Comparison of ENCODE assay signal across 1 cellular context in the genomic region with DNA sequence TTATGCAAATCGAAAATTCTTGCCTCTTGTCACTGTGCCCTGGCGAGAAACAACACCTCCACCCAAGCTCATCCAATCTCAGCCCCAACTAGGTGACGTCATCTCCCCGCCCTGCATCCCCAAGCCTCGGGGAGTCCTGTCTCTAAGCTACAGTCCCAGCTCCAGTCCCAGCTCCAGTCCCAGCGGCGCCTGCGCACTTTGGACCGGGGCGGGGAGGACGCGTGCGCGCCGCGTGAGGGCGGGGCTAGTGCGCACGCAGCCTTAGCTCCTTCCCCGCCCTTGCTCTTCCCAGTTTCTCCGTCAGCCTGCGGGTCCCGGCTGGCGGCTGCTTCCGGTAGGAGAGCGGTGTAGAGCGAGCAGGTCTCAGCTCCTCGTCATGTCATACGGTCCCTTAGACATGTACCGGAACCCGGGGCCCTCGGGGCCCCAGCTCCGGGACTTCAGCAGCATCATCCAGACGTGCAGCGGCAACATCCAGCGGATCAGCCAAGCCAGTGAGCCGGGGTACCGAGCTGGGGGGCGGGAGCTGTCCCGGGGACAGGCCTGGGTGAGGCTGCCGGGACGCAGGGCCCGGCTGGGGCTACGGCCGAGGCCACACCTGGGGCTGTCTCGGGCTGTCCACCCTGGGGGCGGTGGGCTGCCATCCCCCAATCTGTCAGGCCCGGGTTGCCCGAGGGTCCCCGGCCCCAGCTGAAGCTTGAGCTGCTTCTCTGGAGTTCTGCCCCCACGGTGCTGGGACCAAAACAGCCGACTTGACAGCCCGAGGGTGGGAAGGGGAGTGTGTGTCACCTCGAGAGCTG.
TF ChIP-seq lines count a peak whose summit lies in the region.

A gene (plus strand): TSS at position 288 of the 800 bp plus-strand sequence. CDS start 89 bp downstream, at position 377.

TF ChIP-seq in K562, 482 proteins besides CTCF, POLR2A, EP300 and RAD21 (continued from another document and continues in another):
- TF ChIP-seq, protein P1, sequence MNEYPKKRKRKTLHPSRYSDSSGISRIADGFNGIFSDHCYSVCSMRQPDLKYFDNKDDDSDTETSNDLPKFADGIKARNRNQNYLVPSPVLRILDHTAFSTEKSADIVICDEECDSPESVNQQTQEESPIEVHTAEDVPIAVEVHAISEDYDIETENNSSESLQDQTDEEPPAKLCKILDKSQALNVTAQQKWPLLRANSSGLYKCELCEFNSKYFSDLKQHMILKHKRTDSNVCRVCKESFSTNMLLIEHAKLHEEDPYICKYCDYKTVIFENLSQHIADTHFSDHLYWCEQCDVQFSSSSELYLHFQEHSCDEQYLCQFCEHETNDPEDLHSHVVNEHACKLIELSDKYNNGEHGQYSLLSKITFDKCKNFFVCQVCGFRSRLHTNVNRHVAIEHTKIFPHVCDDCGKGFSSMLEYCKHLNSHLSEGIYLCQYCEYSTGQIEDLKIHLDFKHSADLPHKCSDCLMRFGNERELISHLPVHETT (CRISPR knock-in tag; conservative IDR thresholded peaks at IDR 0.05 in 1 of 2, IDR thresholded peaks at IDR 0.05 in 1 of 2): peak in 1 of 2 experiments; percentile 75; a peak in 1 of 4 replicates
- TF ChIP-seq, protein P2, sequence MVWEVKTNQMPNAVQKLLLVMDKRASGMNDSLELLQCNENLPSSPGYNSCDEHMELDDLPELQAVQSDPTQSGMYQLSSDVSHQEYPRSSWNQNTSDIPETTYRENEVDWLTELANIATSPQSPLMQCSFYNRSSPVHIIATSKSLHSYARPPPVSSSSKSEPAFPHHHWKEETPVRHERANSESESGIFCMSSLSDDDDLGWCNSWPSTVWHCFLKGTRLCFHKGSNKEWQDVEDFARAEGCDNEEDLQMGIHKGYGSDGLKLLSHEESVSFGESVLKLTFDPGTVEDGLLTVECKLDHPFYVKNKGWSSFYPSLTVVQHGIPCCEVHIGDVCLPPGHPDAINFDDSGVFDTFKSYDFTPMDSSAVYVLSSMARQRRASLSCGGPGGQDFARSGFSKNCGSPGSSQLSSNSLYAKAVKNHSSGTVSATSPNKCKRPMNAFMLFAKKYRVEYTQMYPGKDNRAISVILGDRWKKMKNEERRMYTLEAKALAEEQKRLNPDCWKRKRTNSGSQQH (CRISPR knock-in tag; IDR thresholded peaks at IDR 0.05): no peak
- TF ChIP-seq U2AF1 (optimal IDR thresholded peaks at IDR 0.05; ENCODE audit: low read depth, low read length) (no peak), ELF4 (CRISPR knock-in tag; IDR thresholded peaks at IDR 0.05) (0 out of 2 replicates have a peak, but pooled peaks have one; percentile 8), GTF2A2 (tag; IDR thresholded peaks at IDR 0.05) (no peak), ZKSCAN1 (IDR thresholded peaks at IDR 0.05; ENCODE audit: low read depth, low read length) (peak; percentile 56; the same call in 1 of the 2 replicates), ZBED1 (IDR thresholded peaks at IDR 0.05) (no peak), ZNF79 (CRISPR knock-in tag; IDR thresholded peaks at IDR 0.05; ENCODE audit: low read depth) (no peak), HDAC3 (IDR thresholded peaks at IDR 0.05; ENCODE audit: borderline replicate concordance, partially characterized antibody) (no peak), KHSRP (IDR thresholded peaks at IDR 0.05) (0 out of 2 replicates have a peak, but pooled peaks have one; percentile 4), ZNF584 (CRISPR knock-in tag; IDR thresholded peaks at IDR 0.05; ENCODE audit: low read depth) (peak; percentile 61; the same call in 1 of the 2 replicates), STAG1 (CRISPR knock-in tag; IDR thresholded peaks at IDR 0.05; ENCODE audit: borderline replicate concordance) (no peak), PML (IDR thresholded peaks at IDR 0.05; ENCODE audit: low read length) (peak; percentile 64; the same call in 1 of the 2 replicates), ESRRB (CRISPR knock-in tag; IDR thresholded peaks at IDR 0.05; ENCODE audit: borderline replicate concordance) (no peak), ESRRA (IDR thresholded peaks at IDR 0.05; ENCODE audit: borderline replicate concordance, low read depth) (no peak; the same call in 1 of the 2 replicates), TAL1 (IDR thresholded peaks at IDR 0.05) (no peak), GATAD2B (IDR thresholded peaks at IDR 0.05; ENCODE audit: borderline replicate concordance) (no peak), PHTF2 (CRISPR knock-in tag; IDR thresholded peaks at IDR 0.05) (no peak), ZNF354B (CRISPR knock-in tag; IDR thresholded peaks at IDR 0.05) (no peak), NFIC (IDR thresholded peaks at IDR 0.05) (no peak), ZBTB17 (CRISPR knock-in tag; IDR thresholded peaks at IDR 0.05) (0 out of 2 replicates have a peak, but pooled peaks have one; percentile 76), TARDBP (IDR thresholded peaks at IDR 0.05) (0 out of 2 replicates have a peak, but pooled peaks have one; percentile 69), SMAD1 (IDR thresholded peaks at IDR 0.05; ENCODE audit: low read depth, low read length, partially characterized antibody) (peak; percentile 47), XRCC5 (IDR thresholded peaks at IDR 0.05; ENCODE audit: low read depth, low read length) (no peak), HNRNPK (IDR thresholded peaks at IDR 0.05; ENCODE audit: low read depth, low read length, poor library complexity, severe bottlenecking) (no peak), NUFIP1 (IDR thresholded peaks at IDR 0.05; ENCODE audit: partially characterized antibody) (no peak), HCFC1 (IDR thresholded peaks at IDR 0.05; ENCODE audit: low read depth, low read length) (peak; percentile 13; the same call in 1 of the 2 replicates), KDM4B (IDR thresholded peaks at IDR 0.05; ENCODE audit: borderline replicate concordance in 2 of 2, low read depth in 1 of 2) (peak in 1 of 2 experiments; percentile 58; a peak in 1 of 4 replicates), ZNF175 (CRISPR knock-in tag; IDR thresholded peaks at IDR 0.05; ENCODE audit: low read depth) (no peak; the same call in 1 of the 2 replicates), TCF3 (CRISPR knock-in tag; IDR thresholded peaks at IDR 0.05) (no peak), ZNF583 (CRISPR knock-in tag; IDR thresholded peaks at IDR 0.05) (no peak), ATF1 (CRISPR knock-in tag; IDR thresholded peaks at IDR 0.05) (peak; percentile 58), ATF1 (tag; IDR thresholded peaks at IDR 0.05) (peak; percentile 96), ZFP36 (IDR thresholded peaks at IDR 0.05; ENCODE audit: low read depth, low read length, partially characterized antibody) (no peak), BMI1 (IDR thresholded peaks at IDR 0.05; ENCODE audit: low read length) (peak; percentile 74; the same call in 1 of the 2 replicates), PTTG1 (tag; IDR thresholded peaks at IDR 0.05; ENCODE audit: low read depth) (no peak), RBM22 (IDR thresholded peaks at IDR 0.05; ENCODE audit: low read depth, low read length, poor library complexity, severe bottlenecking) (no peak), SNRNP70 (optimal IDR thresholded peaks at IDR 0.05; ENCODE audit: low read depth, low read length) (no peak), ZSCAN29 (IDR thresholded peaks at IDR 0.05) (no peak), ZNF311 (CRISPR knock-in tag; IDR thresholded peaks at IDR 0.05) (no peak), NBN (IDR thresholded peaks at IDR 0.05; ENCODE audit: low read depth) (0 out of 2 replicates have a peak, but pooled peaks have one; percentile 45), MCM5 (IDR thresholded peaks at IDR 0.05; ENCODE audit: low read depth) (no peak), ETV6 (IDR thresholded peaks at IDR 0.05; ENCODE audit: borderline replicate concordance in 1 of 2, low read depth in 2 of 2, low read length in 1 of 2) (no peak; a peak in 1 of 4 replicates), ETV6 (CRISPR knock-in tag; IDR thresholded peaks at IDR 0.05; ENCODE audit: borderline replicate concordance) (no peak), TCF7L2 (IDR thresholded peaks at IDR 0.05; ENCODE audit: low read depth, low read length) (no peak), MECOM (CRISPR knock-in tag; IDR thresholded peaks at IDR 0.05) (no peak), RBM17 (IDR thresholded peaks at IDR 0.05; ENCODE audit: borderline replicate concordance, low read depth, low read length) (no peak), MAFF (IDR thresholded peaks at IDR 0.05; ENCODE audit: low read length) (no peak), ZNF212 (CRISPR knock-in tag; IDR thresholded peaks at IDR 0.05) (no peak), SAP30 (IDR thresholded peaks at IDR 0.05; ENCODE audit: borderline replicate concordance, insufficient read depth, low read depth, low read length, poor library complexity, severe bottlenecking) (no peak), KDM2B (CRISPR knock-in tag; IDR thresholded peaks at IDR 0.05) (0 out of 2 replicates have a peak, but pooled peaks have one; percentile 24), ZNF668 (CRISPR knock-in tag; IDR thresholded peaks at IDR 0.05) (no peak)
- TF ChIP-seq, protein P3, sequence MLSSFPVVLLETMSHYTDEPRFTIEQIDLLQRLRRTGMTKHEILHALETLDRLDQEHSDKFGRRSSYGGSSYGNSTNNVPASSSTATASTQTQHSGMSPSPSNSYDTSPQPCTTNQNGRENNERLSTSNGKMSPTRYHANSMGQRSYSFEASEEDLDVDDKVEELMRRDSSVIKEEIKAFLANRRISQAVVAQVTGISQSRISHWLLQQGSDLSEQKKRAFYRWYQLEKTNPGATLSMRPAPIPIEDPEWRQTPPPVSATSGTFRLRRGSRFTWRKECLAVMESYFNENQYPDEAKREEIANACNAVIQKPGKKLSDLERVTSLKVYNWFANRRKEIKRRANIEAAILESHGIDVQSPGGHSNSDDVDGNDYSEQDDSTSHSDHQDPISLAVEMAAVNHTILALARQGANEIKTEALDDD (IDR thresholded peaks at IDR 0.05): no peak
- TF ChIP-seq, protein P4, sequence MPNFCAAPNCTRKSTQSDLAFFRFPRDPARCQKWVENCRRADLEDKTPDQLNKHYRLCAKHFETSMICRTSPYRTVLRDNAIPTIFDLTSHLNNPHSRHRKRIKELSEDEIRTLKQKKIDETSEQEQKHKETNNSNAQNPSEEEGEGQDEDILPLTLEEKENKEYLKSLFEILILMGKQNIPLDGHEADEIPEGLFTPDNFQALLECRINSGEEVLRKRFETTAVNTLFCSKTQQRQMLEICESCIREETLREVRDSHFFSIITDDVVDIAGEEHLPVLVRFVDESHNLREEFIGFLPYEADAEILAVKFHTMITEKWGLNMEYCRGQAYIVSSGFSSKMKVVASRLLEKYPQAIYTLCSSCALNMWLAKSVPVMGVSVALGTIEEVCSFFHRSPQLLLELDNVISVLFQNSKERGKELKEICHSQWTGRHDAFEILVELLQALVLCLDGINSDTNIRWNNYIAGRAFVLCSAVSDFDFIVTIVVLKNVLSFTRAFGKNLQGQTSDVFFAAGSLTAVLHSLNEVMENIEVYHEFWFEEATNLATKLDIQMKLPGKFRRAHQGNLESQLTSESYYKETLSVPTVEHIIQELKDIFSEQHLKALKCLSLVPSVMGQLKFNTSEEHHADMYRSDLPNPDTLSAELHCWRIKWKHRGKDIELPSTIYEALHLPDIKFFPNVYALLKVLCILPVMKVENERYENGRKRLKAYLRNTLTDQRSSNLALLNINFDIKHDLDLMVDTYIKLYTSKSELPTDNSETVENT (CRISPR knock-in tag; IDR thresholded peaks at IDR 0.05): no peak
- TF ChIP-seq, protein P5, sequence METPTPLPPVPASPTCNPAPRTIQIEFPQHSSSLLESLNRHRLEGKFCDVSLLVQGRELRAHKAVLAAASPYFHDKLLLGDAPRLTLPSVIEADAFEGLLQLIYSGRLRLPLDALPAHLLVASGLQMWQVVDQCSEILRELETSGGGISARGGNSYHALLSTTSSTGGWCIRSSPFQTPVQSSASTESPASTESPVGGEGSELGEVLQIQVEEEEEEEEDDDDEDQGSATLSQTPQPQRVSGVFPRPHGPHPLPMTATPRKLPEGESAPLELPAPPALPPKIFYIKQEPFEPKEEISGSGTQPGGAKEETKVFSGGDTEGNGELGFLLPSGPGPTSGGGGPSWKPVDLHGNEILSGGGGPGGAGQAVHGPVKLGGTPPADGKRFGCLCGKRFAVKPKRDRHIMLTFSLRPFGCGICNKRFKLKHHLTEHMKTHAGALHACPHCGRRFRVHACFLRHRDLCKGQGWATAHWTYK (CRISPR knock-in tag; IDR thresholded peaks at IDR 0.05): 0 out of 2 replicates have a peak, but pooled peaks have one; percentile 36
- TF ChIP-seq, protein P6, sequence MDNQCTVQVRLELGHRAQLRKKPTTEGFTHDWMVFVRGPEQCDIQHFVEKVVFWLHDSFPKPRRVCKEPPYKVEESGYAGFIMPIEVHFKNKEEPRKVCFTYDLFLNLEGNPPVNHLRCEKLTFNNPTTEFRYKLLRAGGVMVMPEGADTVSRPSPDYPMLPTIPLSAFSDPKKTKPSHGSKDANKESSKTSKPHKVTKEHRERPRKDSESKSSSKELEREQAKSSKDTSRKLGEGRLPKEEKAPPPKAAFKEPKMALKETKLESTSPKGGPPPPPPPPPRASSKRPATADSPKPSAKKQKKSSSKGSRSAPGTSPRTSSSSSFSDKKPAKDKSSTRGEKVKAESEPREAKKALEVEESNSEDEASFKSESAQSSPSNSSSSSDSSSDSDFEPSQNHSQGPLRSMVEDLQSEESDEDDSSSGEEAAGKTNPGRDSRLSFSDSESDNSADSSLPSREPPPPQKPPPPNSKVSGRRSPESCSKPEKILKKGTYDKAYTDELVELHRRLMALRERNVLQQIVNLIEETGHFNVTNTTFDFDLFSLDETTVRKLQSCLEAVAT (IDR thresholded peaks at IDR 0.05): no peak
- TF ChIP-seq, protein P7, sequence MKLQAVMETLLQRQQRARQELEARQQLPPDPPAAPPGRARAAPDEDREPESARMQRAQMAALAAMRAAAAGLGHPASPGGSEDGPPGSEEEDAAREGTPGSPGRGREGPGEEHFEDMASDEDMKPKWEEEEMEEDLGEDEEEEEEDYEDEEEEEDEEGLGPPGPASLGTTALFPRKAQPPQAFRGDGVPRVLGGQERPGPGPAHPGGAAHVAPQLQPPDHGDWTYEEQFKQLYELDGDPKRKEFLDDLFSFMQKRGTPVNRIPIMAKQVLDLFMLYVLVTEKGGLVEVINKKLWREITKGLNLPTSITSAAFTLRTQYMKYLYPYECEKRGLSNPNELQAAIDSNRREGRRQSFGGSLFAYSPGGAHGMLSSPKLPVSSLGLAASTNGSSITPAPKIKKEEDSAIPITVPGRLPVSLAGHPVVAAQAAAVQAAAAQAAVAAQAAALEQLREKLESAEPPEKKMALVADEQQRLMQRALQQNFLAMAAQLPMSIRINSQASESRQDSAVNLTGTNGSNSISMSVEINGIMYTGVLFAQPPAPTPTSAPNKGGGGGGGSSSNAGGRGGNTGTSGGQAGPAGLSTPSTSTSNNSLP (IDR thresholded peaks at IDR 0.05; ENCODE audit: borderline replicate concordance, low read depth, low read length): no peak
